Comparison of ENCODE assay signal across 26 cellular contexts in genomic region chr11:15657264-15657663, GRCh38.
"Had no signal": no experiment of that assay in that cellular context is flagged by ENCODE, and none has a peak within 500 bp of the region (broad histone marks: within the 10 kb centered on the region; RNA-seq: fewer than 3 reads in every experiment).

No MANE protein-coding gene starts in this region.

- ATAC-seq: natural killer cell; right cardiac atrium; right lobe of liver; stimulated activated effector memory CD8-positive, alpha-beta T cell treated with anti-CD3 and anti-CD28 coated beads, Interleukin-12 subunit alpha, Interleukin-12 subunit beta, amount 100 ng/mL, for 72 hours; stimulated activated naive B cell treated with anti-CD40 and anti-IgM and Interleukin-4, amounts not matched to agents 10 μg/mL and 1 μg/mL and 100 μg/mL, for 72 hours; stimulated activated naive CD8-positive, alpha-beta T cell treated with anti-CD3 and anti-CD28 coated beads, Interleukin-15, amount 100 ng/mL, for 72 hours; upper lobe of right lung had no signal

- H3K27ac ChIP-seq: neural progenitor cell, ovary, parathyroid adenoma, psoas muscle, right lobe of liver, sigmoid colon, suprapubic skin, testis, tibial artery, transverse colon, upper lobe of right lung, uterus had no signal

- H3K27me3 ChIP-seq: neural progenitor cell, ovary, right lobe of liver, sigmoid colon, suprapubic skin, testis, tibial artery, transverse colon, upper lobe of right lung, uterus had no signal

- DNase-seq: natural killer cell; occipital lobe; ovary; posterior cingulate gyrus; psoas muscle; right cardiac atrium; right lobe of liver; sigmoid colon; small intestine; stimulated activated CD4-positive, alpha-beta T cell treated with anti-CD3 and anti-CD28 coated beads, Interleukin-15, amount 100 ng/mL, for 24 hours; stimulated activated CD4-positive, alpha-beta T cell treated with anti-CD3 and anti-CD28 coated beads, Interleukin-2, amount 100 ng/mL, for 24 hours; stimulated activated CD4-positive, alpha-beta T cell treated with anti-CD3 and anti-CD28 coated beads, Interleukin-2, amount 100 ng/mL, for 48 hours; stimulated activated CD4-positive, alpha-beta T cell treated with anti-CD3 and anti-CD28 coated beads, Interleukin-4, amount 100 ng/mL, for 24 hours; stimulated activated naive B cell treated with anti-CD40 and anti-IgM and Interleukin-4, amounts not matched to agents 10 μg/mL and 1 μg/mL and 100 μg/mL, for 72 hours; stimulated activated naive CD4-positive, alpha-beta T cell treated with Interleukin-2 at 50 U/mL for 16 hours; stimulated activated naive CD8-positive, alpha-beta T cell treated with anti-CD3 and anti-CD28 coated beads, Interleukin-15, amount 100 ng/mL, for 72 hours; substantia nigra; testis; tibial artery; transverse colon; upper lobe of right lung; uterus had no signal

- H3K4me2 ChIP-seq: neural progenitor cell had no signal

- H3K9me3 ChIP-seq: ovary, psoas muscle, right lobe of liver, sigmoid colon, suprapubic skin, testis, tibial artery, transverse colon, upper lobe of right lung, uterus had no signal

- H3K36me3 ChIP-seq: neural progenitor cell, ovary, right lobe of liver, sigmoid colon, suprapubic skin, tibial artery, transverse colon, upper lobe of right lung, uterus had no signal

- H3K79me2 ChIP-seq: parathyroid adenoma had no signal

- H3K4me3 ChIP-seq: neural progenitor cell, ovary, psoas muscle, right lobe of liver, sigmoid colon, suprapubic skin, testis, tibial artery, transverse colon, upper lobe of right lung, uterus had no signal

- H2AFZ ChIP-seq: neural progenitor cell, parathyroid adenoma had no signal

- H3K4me1 ChIP-seq: parathyroid adenoma, right lobe of liver, sigmoid colon, suprapubic skin, testis, upper lobe of right lung, uterus had no signal
